ENCODE assay signal across 8 cellular contexts in the genomic region with DNA sequence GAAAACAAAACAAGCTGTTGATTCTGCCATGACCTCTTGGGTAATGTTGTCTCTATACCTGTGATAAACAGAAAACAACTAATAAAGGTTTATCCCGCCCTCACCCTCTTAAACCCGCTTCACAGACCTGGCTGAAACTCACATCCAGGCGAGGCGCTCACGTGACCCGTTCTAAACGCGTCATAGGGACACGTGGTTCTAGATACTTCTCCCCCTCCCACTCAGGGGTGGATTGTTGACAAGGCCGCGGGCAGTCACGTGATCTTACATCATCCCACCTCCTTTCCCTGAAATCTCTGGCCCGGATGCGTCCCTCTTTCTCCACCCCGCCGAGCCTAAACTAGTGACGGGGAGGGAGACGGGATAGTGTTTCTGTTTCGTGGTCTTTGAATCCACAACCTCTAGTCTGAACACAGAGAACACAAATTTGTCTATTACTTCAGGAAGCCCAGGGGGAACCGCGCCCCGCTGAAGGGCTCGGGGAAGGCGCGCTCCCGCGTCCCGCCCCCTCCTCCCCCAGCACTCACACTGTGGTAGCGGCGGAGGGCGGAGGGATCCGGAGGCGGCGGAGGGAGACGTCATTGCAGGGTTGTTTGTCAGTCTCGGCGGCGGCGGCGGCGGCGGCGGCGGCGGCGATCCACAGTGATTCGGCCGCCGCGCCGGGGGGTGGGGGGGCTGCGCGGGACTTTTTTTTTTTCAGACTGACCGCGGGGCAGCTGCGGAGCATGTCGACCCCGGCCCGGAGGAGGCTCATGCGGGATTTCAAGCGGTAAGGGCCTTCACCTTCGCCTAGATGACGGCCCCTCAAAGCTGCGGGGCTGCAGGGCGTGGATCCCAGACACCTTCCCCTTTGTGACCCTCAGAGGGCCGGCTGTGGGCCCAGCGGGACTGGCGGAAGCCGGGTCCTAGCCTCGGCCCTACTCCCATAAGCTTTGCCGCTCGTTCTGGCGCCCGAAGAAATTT. TPM values are rescaled to one million over a fixed set of nuclear protein-coding genes. Genes with fewer than 3 reads are reported as not detected.
DNase-seq lines count a peak whose midpoint lies in the region; ATAC-seq and TF ChIP-seq lines count a peak whose summit lies in the region.

A gene (plus strand): TSS at position 699 of the 963 bp plus-strand sequence. CDS start 27 bp downstream, at position 726.

- peak within 1 kb of the TSS; percentile 85 for H3K4me2 ChIP-seq in KMS-11

- H3K36me3 ChIP-seq in KMS-11 (ENCODE audit: insufficient read depth) (peaks cover 5% of the 10 kb centered on the region), Peyer's patch (peaks cover 0 to 14% (median 0%) of the 10 kb centered on the region in 3 donors), esophagus (ENCODE audit: control insufficient read depth in 2 of 2, insufficient read depth in 2 of 2, low read length in 1 of 2) (no peaks in the 10 kb centered on the region), mucosa of stomach (ENCODE audit: control insufficient read depth, insufficient read depth, low read length) (no peaks in the 10 kb centered on the region)

- H3K27ac ChIP-seq in KMS-11: peak within 1 kb of the TSS; percentile 83
- H3K27ac ChIP-seq in Peyer's patch: peak within 1 kb of the TSS; percentile 96 to 99 (median 98)
- H3K27ac ChIP-seq in esophagus (ENCODE audit: low read depth in 2 of 2, low read length in 1 of 2): peak within 1 kb of the TSS; percentile 95 to 98

- TF ChIP-seq CTCF in KMS-11 (conservative IDR thresholded peaks at IDR 0.05; ENCODE audit: low read depth, low read length) (no peak), Peyer's patch (IDR thresholded peaks at IDR 0.05) (peak in 1 of 6 experiments; percentile 15)

- DNase-seq in DMS53 treated with DMSO at 0.1 percent for 48 hours (lab: John Stamatoyannopoulos, UW; ENCODE audit: unreplicated experiment) (peak; percentile 98), Peyer's patch (peak; percentile 96 to 100 (median 100))
- DNase-seq in activated T-cell treated with anti-CD3 and anti-CD28 coated beads, Interleukin-2, amount 50 U/mL, for 48 hours: peak; percentile 97
- peak; percentile 90 to 96 for DNase-seq in stimulated activated CD8-positive, alpha-beta memory T cell treated with anti-CD3 and anti-CD28 coated beads, Interleukin-7, amount 100 ng/mL, for 1 hour (ENCODE audit: low read depth in 2 of 2)

- ATAC-seq in GM21737 (IDR thresholded peaks at IDR 0.05; ENCODE audit: unreplicated experiment): peak; percentile 68

- H3K79me2 ChIP-seq in KMS-11 (ENCODE audit: insufficient read depth, low read depth): peaks cover 47% of the 10 kb centered on the region

- H4K20me1 ChIP-seq in KMS-11 (ENCODE audit: insufficient read depth): no peaks in the 10 kb centered on the region; the same call in 1 of the 2 replicates

- peak within 1 kb of the TSS; percentile 98 for H3K9ac ChIP-seq in KMS-11
- peak within 1 kb of the TSS; percentile 100 for H3K9ac ChIP-seq in mucosa of stomach (ENCODE audit: low read length)

- H2AFZ ChIP-seq in KMS-11 (ENCODE audit: low read depth): peak within 1 kb of the TSS; percentile 82

- H3K4me3 ChIP-seq in KMS-11 (IDR thresholded peaks at IDR 0.05; ENCODE audit: insufficient read depth, low read depth, low read length): no peak within 1 kb of the TSS
- peak within 1 kb of the TSS; percentile 87 to 96 (median 92) for H3K4me3 ChIP-seq in Peyer's patch
- H3K4me3 ChIP-seq in esophagus (ENCODE audit: low read depth in 1 of 2, low read length in 2 of 2): peak within 1 kb of the TSS; percentile 70 to 96
- H3K4me3 ChIP-seq in mucosa of stomach (ENCODE audit: low read length): peak within 1 kb of the TSS; percentile 91

- H3K9me3 ChIP-seq in Peyer's patch (no peaks in the 10 kb centered on the region), esophagus (ENCODE audit: control insufficient read depth in 2 of 2, insufficient read depth in 1 of 2, low read depth in 1 of 2, low read length in 1 of 2) (no peaks in the 10 kb centered on the region), mucosa of stomach (ENCODE audit: control insufficient read depth, low read length) (no peaks in the 10 kb centered on the region)

- H3K4me1 ChIP-seq in KMS-11 (ENCODE audit: low read depth, poor library complexity, severe bottlenecking): peaks cover 32% of the 10 kb centered on the region
- H3K4me1 ChIP-seq in Peyer's patch: peaks cover 0 to 18% (median 5%) of the 10 kb centered on the region in 4 donors
- peaks cover 0 to 3% of the 10 kb centered on the region in 2 donors for H3K4me1 ChIP-seq in esophagus (ENCODE audit: control insufficient read depth in 2 of 2, insufficient read depth in 2 of 2, low read length in 1 of 2)
- H3K4me1 ChIP-seq in mucosa of stomach (ENCODE audit: control insufficient read depth, insufficient read depth, low read length): peaks cover 10% of the 10 kb centered on the region

- H3K27me3 ChIP-seq in KMS-11 (ENCODE audit: insufficient read depth, low read depth): no peaks in the 10 kb centered on the region
- no peaks in the 10 kb centered on the region for H3K27me3 ChIP-seq in Peyer's patch
- H3K27me3 ChIP-seq in esophagus (ENCODE audit: control insufficient read depth in 1 of 2, insufficient read depth in 2 of 2, low read length in 2 of 2): no peaks in the 10 kb centered on the region
- H3K27me3 ChIP-seq in mucosa of stomach (ENCODE audit: control insufficient read depth, insufficient read depth, low read length): no peaks in the 10 kb centered on the region

- TF ChIP-seq POLR2A in Peyer's patch (IDR thresholded peaks at IDR 0.05): peak; percentile 63 to 73

- WGBS in esophagus, 2 donors: 0 to 1% methylated on average over 60 to 74 of the region's 74 CpGs

RNA-seq across cellular contexts. Expression of the gene that starts here (rescaled TPM):
- 10 to 100 TPM; 38.8 to 62.9 (median 55.4) TPM for total RNA-seq in Peyer's patch
- polyA plus RNA-seq in esophagus: 100 to 1,000 TPM in 1 of 2 donors, 10 to 100 TPM in 1; 63.2 to 107 TPM
